In genomic region chr17:72492941-72493340, GRCh38 we compare ENCODE assay signal across 27 cellular contexts.
"Had no signal": no experiment of that assay in that cellular context is flagged by ENCODE, and none has a peak within 500 bp of the region (broad histone marks: within the 10 kb centered on the region; RNA-seq: fewer than 3 reads in every experiment).

No MANE protein-coding gene starts in this region.

- H3K36me3 ChIP-seq: colonic mucosa, esophagus muscularis mucosa, esophagus squamous epithelium, gastrocnemius medialis, gastroesophageal sphincter, heart left ventricle, heart right ventricle had no signal

- DNase-seq: colonic mucosa; cortex of kidney; dermis blood vessel endothelial cell; dorsolateral prefrontal cortex; effector CD4-positive, alpha-beta T cell; effector CD8-positive, alpha-beta T cell; effector memory CD4-positive, alpha-beta T cell; effector memory CD8-positive, alpha-beta T cell; erythroblast; esophagus squamous epithelium; foreskin fibroblast; foreskin keratinocyte; foreskin melanocyte; gastrocnemius medialis; glutamatergic neuron; head of caudate nucleus; heart left ventricle; heart right ventricle had no signal

- H3K27ac ChIP-seq: colonic mucosa, coronary artery, dorsolateral prefrontal cortex, epithelial cell of prostate, esophagus muscularis mucosa, esophagus squamous epithelium, foreskin keratinocyte, gastrocnemius medialis, gastroesophageal sphincter, heart left ventricle, heart right ventricle had no signal

- FAIRE-seq: colon, endometrium, endothelial cell of umbilical vein, frontal cortex had no signal

- ATAC-seq: effector memory CD8-positive, alpha-beta T cell; esophagus mucosa; foreskin keratinocyte; gastrocnemius medialis; gastroesophageal sphincter; heart left ventricle; heart right ventricle had no signal

- H3K4me3 ChIP-seq: colonic mucosa, coronary artery, dorsolateral prefrontal cortex, esophagus muscularis mucosa, esophagus squamous epithelium, gastrocnemius medialis, gastroesophageal sphincter, heart left ventricle, heart right ventricle had no signal

- H3K9me3 ChIP-seq: colonic mucosa, esophagus squamous epithelium, gastrocnemius medialis had no signal

- H3K27me3 ChIP-seq: colonic mucosa, foreskin keratinocyte, gastrocnemius medialis, heart left ventricle had no signal

- H3K4me1 ChIP-seq: colonic mucosa, foreskin keratinocyte, gastrocnemius medialis, gastroesophageal sphincter, heart left ventricle, heart right ventricle had no signal
